ENCODE assay signal across 18 cellular contexts in the genomic region with DNA sequence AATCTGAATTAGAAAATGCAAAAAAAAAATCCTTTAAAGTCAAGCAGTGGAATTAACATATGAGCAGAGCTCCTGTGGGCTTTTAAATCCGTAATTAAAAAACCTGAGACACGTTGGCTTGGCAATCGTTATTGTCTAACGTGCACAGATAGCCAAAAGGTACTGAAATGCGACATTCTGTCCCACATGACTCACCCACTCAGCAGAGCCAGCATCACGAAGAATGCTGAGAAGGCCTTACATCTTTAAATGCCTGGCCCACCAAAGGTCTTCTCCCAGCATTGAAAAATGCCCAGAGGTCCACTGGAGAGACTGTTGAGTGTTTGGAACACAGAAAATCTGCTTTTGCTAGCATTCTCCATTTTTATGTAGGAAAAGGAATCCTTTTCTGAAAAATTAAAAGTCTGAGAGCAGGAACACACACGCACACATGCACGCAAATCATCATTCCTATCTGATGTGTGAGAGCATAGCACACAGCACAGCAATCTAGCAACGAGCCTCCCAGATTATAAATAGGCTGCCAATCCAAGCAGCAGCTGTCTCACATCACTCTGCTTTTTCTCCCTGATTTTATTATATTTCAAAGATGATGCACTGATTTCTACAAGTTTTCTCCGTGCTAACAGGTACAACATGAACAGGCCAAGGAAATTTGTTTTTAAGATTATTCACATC.
DNase-seq lines count a peak whose midpoint lies in the region; ATAC-seq, FAIRE-seq and TF ChIP-seq lines count a peak whose summit lies in the region.
"Had no signal": no experiment of that assay in that cellular context is flagged by ENCODE, and none has a peak within 500 bp of the region (broad histone marks: within the 10 kb centered on the region; RNA-seq: fewer than 3 reads in every experiment).

No MANE protein-coding gene starts in this region.

- in situ Hi-C loops in K562 (cut with MboI), result no loop called here

- H3K36me3 ChIP-seq in GM23338 (ENCODE audit: insufficient read depth) (no peaks in the 10 kb centered on the region), K562 (ENCODE audit: control insufficient read depth, insufficient read depth, low read length) (no peaks in the 10 kb centered on the region)
- H3K36me3 ChIP-seq: SJCRH30 had no signal

- H3K27me3 ChIP-seq in GM23338 (ENCODE audit: insufficient read depth), result no peaks in the 10 kb centered on the region
- no peaks in the 10 kb centered on the region for H3K27me3 ChIP-seq in K562 (ENCODE audit: control insufficient read depth in 2 of 2, insufficient read depth in 2 of 2, low read length in 2 of 2)
- H3K27me3 ChIP-seq: gastroesophageal sphincter, SJCRH30 had no signal

- no peaks in the 10 kb centered on the region for H3K9me1 ChIP-seq in K562 (ENCODE audit: control insufficient read depth, insufficient read depth, low read length)

- H3K4me1 ChIP-seq in GM23338 (ENCODE audit: insufficient read depth), result peaks cover 12% of the 10 kb centered on the region
- H3K4me1 ChIP-seq in K562 (replicated peaks in 1 of 2; ENCODE audit: control insufficient read depth in 2 of 2, insufficient read depth in 2 of 2, low read length in 2 of 2), result no peaks in the 10 kb centered on the region
- H3K4me1 ChIP-seq: SJCRH30 had no signal

- BruUV-seq in K562 (replicated peaks; lab: Mats Ljungman, UMichigan), result no TSS peak

- no peak for ATAC-seq in GM23338
- ATAC-seq in K562, result no peak
- no peak for ATAC-seq in HG03025 (IDR thresholded peaks at IDR 0.05; ENCODE audit: low FRiP score, unreplicated experiment)
- ATAC-seq: activated CD8-positive, alpha-beta T cell treated with anti-CD3 and anti-CD28 coated beads, Interleukin-2, amount 10 ng/mL, durations not matched to agents 7 days and 5 days; activated T-helper 17 cell treated with anti-CD3 and anti-CD28 coated beads, Interleukin-2, amount 50 U/mL, for 72 hours; gastroesophageal sphincter; mucosa of descending colon had no signal

- no peak for TF ChIP-seq RAD21 in K562 (CRISPR knock-in tag; conservative IDR thresholded peaks at IDR 0.05 in 1 of 2, IDR thresholded peaks at IDR 0.05 in 1 of 2)

- H3K9me3 ChIP-seq in K562 (replicated peaks; ENCODE audit: control insufficient read depth, insufficient read depth, low read depth, low read length), result no peaks in the 10 kb centered on the region
- H3K9me3 ChIP-seq: gastroesophageal sphincter, mucosa of descending colon, SJCRH30 had no signal

- no peaks in the 10 kb centered on the region for H3K36me3 Mint-ChIP-seq in GM23338 (ENCODE audit: low read depth)
- no peaks in the 10 kb centered on the region for H3K36me3 Mint-ChIP-seq in glutamatergic neuron (ENCODE audit: unreplicated experiment)
- H3K36me3 Mint-ChIP-seq: immature natural killer cell had no signal

- WGBS in K562 (ENCODE audit: insufficient coverage, low coverage, missing lambda C conversion rate), result 45% methylated on average over 10 of the region's 10 CpGs

- H3K4me2 ChIP-seq in GM23338 (no peak overlapping the region), K562 (ENCODE audit: insufficient read depth, low read length) (no peak overlapping the region)

- FAIRE-seq in K562 (lab: Jason Lieb, UNC), result no peak

- TF ChIP-seq CTCF in GM23338 (conservative IDR thresholded peaks at IDR 0.05; ENCODE audit: low read depth in 2 of 2) (no peak), K562 (IDR thresholded peaks at IDR 0.05 in 2 of 3, conservative IDR thresholded peaks at IDR 0.05 in 1 of 3; ENCODE audit: insufficient read depth in 2 of 3, low read depth in 1 of 3, low read length in 3 of 3) (no peak), glutamatergic neuron (IDR thresholded peaks at IDR 0.05; ENCODE audit: partially characterized antibody, unreplicated experiment) (no peak)

- POLR2A ChIA-PET in K562 (lab: Yijun Ruan, JAX), result interaction anchor here (1.0 kb wide), 1 partner anchor 33 kb away, joined by 4 read pairs; no protein-coding TSS in a partner anchor

- intact Hi-C loops in K562 (cut with micrococcal nuclease), result no loop called here

- peak overlapping the region; percentile 22; the same call in 1 of the 2 replicates for H3K27ac Mint-ChIP-seq in GM23338
- peak overlapping the region; percentile 12 for H3K27ac Mint-ChIP-seq in glutamatergic neuron (ENCODE audit: unreplicated experiment)
- H3K27ac Mint-ChIP-seq: activated CD8-positive, alpha-beta T cell treated with anti-CD3 and anti-CD28 coated beads, Interleukin-2, amount 10 ng/mL, durations not matched to agents 7 days and 5 days; activated T-helper 17 cell treated with anti-CD3 and anti-CD28 coated beads, Interleukin-2, amount 50 U/mL, for 72 hours; CD4-positive, CD25-positive, alpha-beta regulatory T cell; immature natural killer cell had no signal

- H2AFZ ChIP-seq in GM23338, result no peak overlapping the region
- no peak overlapping the region for H2AFZ ChIP-seq in K562 (ENCODE audit: low read depth, low read length)

- H3K4me3 Mint-ChIP-seq in GM23338 (no peak overlapping the region), glutamatergic neuron (ENCODE audit: unreplicated experiment) (no peak overlapping the region)
- H3K4me3 Mint-ChIP-seq: activated CD8-positive, alpha-beta T cell treated with anti-CD3 and anti-CD28 coated beads, Interleukin-2, amount 10 ng/mL, durations not matched to agents 7 days and 5 days; activated T-helper 17 cell treated with anti-CD3 and anti-CD28 coated beads, Interleukin-2, amount 50 U/mL, for 72 hours; CD4-positive, CD25-positive, alpha-beta regulatory T cell; immature natural killer cell had no signal

- H3K27me3 Mint-ChIP-seq in GM23338 (ENCODE audit: insufficient read depth, low read depth, poor library complexity), result no peaks in the 10 kb centered on the region
- H3K27me3 Mint-ChIP-seq in glutamatergic neuron (ENCODE audit: unreplicated experiment), result no peaks in the 10 kb centered on the region
- H3K27me3 Mint-ChIP-seq: activated T-helper 17 cell treated with anti-CD3 and anti-CD28 coated beads, Interleukin-2, amount 50 U/mL, for 72 hours; CD4-positive, CD25-positive, alpha-beta regulatory T cell had no signal

- H3F3A ChIP-seq in GM23338 (replicated peaks; ENCODE audit: low read depth), result no peaks in the 10 kb centered on the region

- H3K9ac ChIP-seq in K562 (ENCODE audit: insufficient read depth in 1 of 2, low read depth in 2 of 2, low read length in 2 of 2), result no peak overlapping the region

- H3K27ac ChIP-seq in GM23338 (ENCODE audit: low read depth) (no peak overlapping the region), K562 (ENCODE audit: extremely low read depth, low read depth, low read length) (no peak overlapping the region)
- H3K27ac ChIP-seq: gastroesophageal sphincter, SJCRH30 had no signal

- H3K9me3 Mint-ChIP-seq in GM23338 (no peaks in the 10 kb centered on the region), glutamatergic neuron (ENCODE audit: unreplicated experiment) (peaks cover 1% of the 10 kb centered on the region)
- H3K9me3 Mint-ChIP-seq: activated T-helper 17 cell treated with anti-CD3 and anti-CD28 coated beads, Interleukin-2, amount 50 U/mL, for 72 hours; CD4-positive, CD25-positive, alpha-beta regulatory T cell; immature natural killer cell had no signal

- no peaks in the 10 kb centered on the region for H4K20me1 ChIP-seq in GM23338 (replicated peaks; ENCODE audit: insufficient read depth)
- no peaks in the 10 kb centered on the region for H4K20me1 ChIP-seq in K562 (replicated peaks; ENCODE audit: control insufficient read depth, insufficient read depth, low read length)

- H3K9me2 ChIP-seq in GM23338 (ENCODE audit: insufficient read depth), result no peaks in the 10 kb centered on the region

- CTCF ChIA-PET in K562 (lab: Yijun Ruan, JAX; ENCODE audit: low intra/inter-chr PET ratio), result no interaction called here

- no peaks in the 10 kb centered on the region for H3K79me2 ChIP-seq in GM23338 (replicated peaks; ENCODE audit: insufficient read depth)
- no peaks in the 10 kb centered on the region for H3K79me2 ChIP-seq in K562 (ENCODE audit: control insufficient read depth, insufficient read depth, low read length)

- DNase-seq in GM23338 (ENCODE audit: low spot score) (no peak), K562 (ENCODE audit: extremely low read depth in 1 of 4, low spot score in 3 of 4) (no peak), glutamatergic neuron (no peak), stromal cell of bone marrow (ENCODE audit: low read depth) (peak; percentile 21), pons (ENCODE audit: low spot score) (no peak)
- no peak for DNase-seq in stimulated activated CD4-positive, alpha-beta T cell treated with anti-CD3 and anti-CD28 coated beads, Interleukin-2, amount 100 ng/mL, for 24 hours
- DNase-seq: activated CD8-positive, alpha-beta T cell treated with anti-CD3 and anti-CD28 coated beads, Interleukin-2, amount 10 ng/mL, durations not matched to agents 7 days and 5 days; aorta; CD4-positive, CD25-positive, alpha-beta regulatory T cell; effector CD8-positive, alpha-beta T cell; immature natural killer cell; mucosa of descending colon; NCI-H1436; NCI-H345; SJCRH30 had no signal

- H3K4me3 ChIP-seq in GM23338 (no peak overlapping the region), K562 (no peak overlapping the region)
- H3K4me3 ChIP-seq: gastroesophageal sphincter, mucosa of descending colon, SJCRH30 had no signal

- peaks cover 15% of the 10 kb centered on the region for H3K4me1 Mint-ChIP-seq in GM23338
- peaks cover 9% of the 10 kb centered on the region for H3K4me1 Mint-ChIP-seq in glutamatergic neuron (ENCODE audit: low read depth, unreplicated experiment)

- no peak for TF ChIP-seq POLR2A in K562 (conservative IDR thresholded peaks at IDR 0.05)

- no peak for TF ChIP-seq EP300 in K562 (IDR thresholded peaks at IDR 0.05; ENCODE audit: low read length)

TF ChIP-seq in K562, 482 proteins besides CTCF, POLR2A, EP300 and RAD21:
- TF ChIP-seq MEIS2 (IDR thresholded peaks at IDR 0.05; ENCODE audit: partially characterized antibody) (peak; percentile 4), RBM25 (IDR thresholded peaks at IDR 0.05; ENCODE audit: low read depth, low read length, severe bottlenecking) (no peak)
